Comparison of ENCODE assay signal across 17 cellular contexts in genomic region chr11:100866453-100866852, GRCh38.
DNase-seq lines count a peak whose midpoint lies in the region; ATAC-seq, FAIRE-seq and TF ChIP-seq lines count a peak whose summit lies in the region.
"Had no signal": no experiment of that assay in that cellular context is flagged by ENCODE, and none has a peak within 500 bp of the region (broad histone marks: within the 10 kb centered on the region; RNA-seq: fewer than 3 reads in every experiment).

No MANE protein-coding gene starts in this region.

- no peak overlapping the region for H3K4me3 ChIP-seq in NB4 (ENCODE audit: low read depth, low read length)
- H3K4me3 ChIP-seq: hepatocyte, tibial artery had no signal

- no peak for TF ChIP-seq POLR2A in NB4 (IDR thresholded peaks at IDR 0.05; ENCODE audit: extremely low read depth, insufficient read length)
- TF ChIP-seq POLR2A in H54 (IDR thresholded peaks at IDR 0.05; ENCODE audit: low read depth, low read length) = no peak

- no peak for FAIRE-seq in H54 (lab: Jason Lieb, UNC)

- peak; percentile 38 for ATAC-seq in GM18517 (IDR thresholded peaks at IDR 0.05; ENCODE audit: unreplicated experiment)
- peak; percentile 39 for ATAC-seq in HG02852 (IDR thresholded peaks at IDR 0.05; ENCODE audit: unreplicated experiment)
- no peak for ATAC-seq in HG02798 (IDR thresholded peaks at IDR 0.05; ENCODE audit: poor library complexity, unreplicated experiment)
- ATAC-seq: natural killer cell had no signal

- DNase-seq in NB4 (ENCODE audit: low read depth) (peak; percentile 38), kidney tubule cell (ENCODE audit: low spot score) (peak; percentile 12), H54 (ENCODE audit: insufficient read length, low spot score) (no peak), iPS-NIHi11 (ENCODE audit: low spot score) (no peak)
- DNase-seq in stimulated activated CD4-positive, alpha-beta T cell treated with anti-CD3 and anti-CD28 coated beads, Interleukin-2, amount 100 ng/mL, for 24 hours = no peak
- DNase-seq: activated effector memory CD4-positive, alpha-beta T cell treated with anti-CD3 and anti-CD28 coated beads, Interleukin-2, amount 50 U/mL, for 16 hours; aorta; dermis blood vessel endothelial cell; DMS 273 treated with DMSO at 0.1 percent for 48 hours; natural killer cell; NCI-H1417; stimulated activated CD8-positive, alpha-beta memory T cell treated with anti-CD3 and anti-CD28 coated beads, Interleukin-4, amount 100 ng/mL, for 48 hours; tibial artery had no signal

- TF ChIP-seq CTCF in NB4 (IDR thresholded peaks at IDR 0.05; ENCODE audit: low read depth, low read length) = no peak

Comparison
In these comparisons a context has a peak if more than half of its experiments do, and no peak if none do; other contexts are left out.
1. DNase-seq: peak in NB4 (single experiment) and kidney tubule cell (single experiment); none in H54 (single experiment), stimulated activated CD4-positive, alpha-beta T cell treated with anti-CD3 and anti-CD28 coated beads, Interleukin-2, amount 100 ng/mL, for 24 hours (0 of 2) and iPS-NIHi11 (single experiment).